23 cellular contexts compared by ENCODE assay signal in genomic region chr2:123738643-123739042, GRCh38.
DNase-seq lines count a peak whose midpoint lies in the region; ATAC-seq and TF ChIP-seq lines count a peak whose summit lies in the region.
"Had no signal": no experiment of that assay in that cellular context is flagged by ENCODE, and none has a peak within 500 bp of the region (broad histone marks: within the 10 kb centered on the region; RNA-seq: fewer than 3 reads in every experiment).

No MANE protein-coding gene starts in this region.

- ATAC-seq in PC-3 = peak; percentile 99
- ATAC-seq in GM18873 (IDR thresholded peaks at IDR 0.05; ENCODE audit: low FRiP score, unreplicated experiment) = no peak
- ATAC-seq in HG02938 (IDR thresholded peaks at IDR 0.05; ENCODE audit: unreplicated experiment) = no peak
- no peak for ATAC-seq in GM21515 (IDR thresholded peaks at IDR 0.05; ENCODE audit: unreplicated experiment)
- ATAC-seq: natural killer cell treated with Interleukin-12 subunit alpha and Interleukin-12 subunit beta and Interleukin-15 and Interleukin-18, amount 100 ng/mL, for 72 hours; sciatic nerve; T-helper 17 cell had no signal

- H3K4me3 ChIP-seq in PC-3 (ENCODE audit: low read length) (no peak overlapping the region), epithelial cell of proximal tubule (ENCODE audit: low read depth, low read length) (no peak overlapping the region)
- H3K4me3 ChIP-seq: SJCRH30, uterus had no signal

- H3K36me3 ChIP-seq in PC-3 (ENCODE audit: low read depth, low read length) = no peaks in the 10 kb centered on the region
- H3K36me3 ChIP-seq: SJCRH30, uterus had no signal

- H3K79me2 ChIP-seq in PC-3 (ENCODE audit: low read length) = no peaks in the 10 kb centered on the region

- no peaks in the 10 kb centered on the region for H3K27me3 ChIP-seq in PC-3 (ENCODE audit: low read length)
- H3K27me3 ChIP-seq: SJCRH30, uterus had no signal

- H3F3A ChIP-seq in PC-3 (ENCODE audit: low read length, unreplicated experiment) = no peaks in the 10 kb centered on the region

- no peaks in the 10 kb centered on the region for H3K9me3 ChIP-seq in PC-3 (ENCODE audit: low read length)
- H3K9me3 ChIP-seq: SJCRH30, uterus had no signal

- DNase-seq in NCI-H748 (lab: John Stamatoyannopoulos, UW; ENCODE audit: unreplicated experiment) = peak; percentile 3
- DNase-seq in NCI-H748 treated with DMSO at 0.1 percent for 48 hours (lab: John Stamatoyannopoulos, UW) = no peak
- peak; percentile 94 for DNase-seq in PC-3
- peak; percentile 66 for DNase-seq in epithelial cell of proximal tubule (ENCODE audit: low read depth)
- DNase-seq in renal cortical epithelial cell (ENCODE audit: low read depth) = peak; percentile 0
- DNase-seq: activated CD4-positive, alpha-beta T cell treated with anti-CD3 and anti-CD28 coated beads, Interleukin-2, amount 10 ng/mL, durations not matched to agents 7 days and 5 days; activated effector memory CD4-positive, alpha-beta T cell treated with Interleukin-2 at 50 U/mL for 16 hours; cortex of kidney; GF-D8; KG1; NCI-H1092; NCI-H2081 treated with DMSO at 0.1 percent for 48 hours; NCI-H526 treated with DMSO at 0.1 percent for 48 hours; SJCRH30; stimulated activated CD4-positive, alpha-beta T cell treated with anti-CD3 and anti-CD28 coated beads, Interleukin-15, amount 100 ng/mL, for 24 hours; T-helper 17 cell; uterus had no signal

- TF ChIP-seq CTCF in PC-3 (conservative IDR thresholded peaks at IDR 0.05; ENCODE audit: low read depth, low read length) (no peak), epithelial cell of proximal tubule (conservative IDR thresholded peaks at IDR 0.05; ENCODE audit: low read depth, low read length) (no peak)

- CTCF ChIA-PET in PC-3 (lab: Charles Lee) = no interaction called here

- peak overlapping the region; percentile 45 for H3K27ac ChIP-seq in PC-3 (ENCODE audit: low read length)
- H3K27ac ChIP-seq: SJCRH30, uterus, VCaP had no signal

- intact Hi-C loops in PC-3 (cut with micrococcal nuclease) = loop anchor here (1.0 to 5.0 kb wide), 4 partner anchors 23 to 254 kb away; no protein-coding TSS in a partner anchor

- H3K4me1 ChIP-seq in PC-3 (ENCODE audit: insufficient read depth, low read length) = peaks cover 19% of the 10 kb centered on the region
- H3K4me1 ChIP-seq: SJCRH30, uterus had no signal

- no peak overlapping the region for H2AFZ ChIP-seq in PC-3 (ENCODE audit: low read length)

- POLR2A ChIA-PET in PC-3 (lab: Charles Lee; ENCODE audit: unreplicated experiment) = no interaction called here

- BruUV-seq in PC-3 (replicated peaks; lab: Mats Ljungman, UMichigan) = no TSS peak

- H3K4me2 ChIP-seq in PC-3 (ENCODE audit: low read length) = peak overlapping the region; percentile 64

- no peak overlapping the region for H3K9ac ChIP-seq in PC-3 (ENCODE audit: low read length)

- no peaks in the 10 kb centered on the region for H4K20me1 ChIP-seq in PC-3 (ENCODE audit: low read length)

- H3K9me2 ChIP-seq in PC-3 (replicated peaks; ENCODE audit: low read length) = no peaks in the 10 kb centered on the region
